Comparison of ENCODE assay signal across 8 cellular contexts in genomic region chr2:68721482-68722071, GRCh38. TPM values are rescaled to one million over a fixed set of nuclear protein-coding genes. Genes with fewer than 3 reads are reported as not detected.
DNase-seq lines count a peak whose midpoint lies in the region; ATAC-seq and TF ChIP-seq lines count a peak whose summit lies in the region.

No MANE protein-coding gene starts in this region.

- TF ChIP-seq CTCF in MM.1S (IDR thresholded peaks at IDR 0.05; ENCODE audit: low read length) = no peak
- TF ChIP-seq CTCF in gastroesophageal sphincter (IDR thresholded peaks at IDR 0.05) = no peak

- 52 to 65% methylated on average over 2 to 4 of the region's 7 CpGs for WGBS in gastroesophageal sphincter (ENCODE audit: low coverage in 1 of 2), 2 donors

- peak overlapping the region; percentile 82 for H3K27ac ChIP-seq in MM.1S (ENCODE audit: low read length)
- H3K27ac ChIP-seq in gastroesophageal sphincter = no peak overlapping the region

- ATAC-seq in GM18505 (IDR thresholded peaks at IDR 0.05; ENCODE audit: unreplicated experiment) (peak; percentile 67), GM21786 (IDR thresholded peaks at IDR 0.05; ENCODE audit: unreplicated experiment) (peak; percentile 71), gastroesophageal sphincter (no peak)

- H3K4me3 ChIP-seq in MM.1S (ENCODE audit: low read length) (peak overlapping the region; percentile 3; the same call in 1 of the 2 replicates), gastroesophageal sphincter (no peak overlapping the region)

- TF ChIP-seq EP300 in gastroesophageal sphincter (IDR thresholded peaks at IDR 0.05) = no peak

- H3K9me3 ChIP-seq in MM.1S (replicated peaks; ENCODE audit: insufficient read depth, low read length) (no peaks in the 10 kb centered on the region), gastroesophageal sphincter (no peaks in the 10 kb centered on the region)

- no peaks in the 10 kb centered on the region for H3K9me2 ChIP-seq in MM.1S (replicated peaks; ENCODE audit: insufficient read depth, low read length)

- H4K20me1 ChIP-seq in MM.1S (ENCODE audit: insufficient read depth, low read length) = no peaks in the 10 kb centered on the region

- TF ChIP-seq POLR2A in GM18505 (IDR thresholded peaks at IDR 0.05; ENCODE audit: borderline replicate concordance, extremely low read depth, insufficient read depth, insufficient read length) = peak; percentile 21
- TF ChIP-seq POLR2A in gastroesophageal sphincter (IDR thresholded peaks at IDR 0.05) = no peak

- H3K9ac ChIP-seq in MM.1S (ENCODE audit: low read length) = peak overlapping the region; percentile 31; the same call in 1 of the 2 replicates

- peaks cover 44% of the 10 kb centered on the region for H3K4me1 ChIP-seq in MM.1S (ENCODE audit: low read length)
- no peaks in the 10 kb centered on the region for H3K4me1 ChIP-seq in gastroesophageal sphincter

- peaks cover 22% of the 10 kb centered on the region for H3F3A ChIP-seq in MM.1S (ENCODE audit: insufficient read depth, low read length)

- H2AFZ ChIP-seq in MM.1S (ENCODE audit: low read length) = peak overlapping the region; percentile 8

- H3K36me3 ChIP-seq in MM.1S (replicated peaks; ENCODE audit: insufficient read depth, low read length) (no peaks in the 10 kb centered on the region), gastroesophageal sphincter (no peaks in the 10 kb centered on the region)

- peak overlapping the region; percentile 59 for H3K4me2 ChIP-seq in MM.1S (ENCODE audit: low read depth, low read length)

- peak; percentile 78 for DNase-seq in MM.1S
- peak; percentile 34 for DNase-seq in germinal center (ENCODE audit: low spot score)
- DNase-seq in iPS-NIHi7 (ENCODE audit: extremely low spot score) = no peak
- no peak for DNase-seq in NOMO-1 treated with DMSO at 0.1 percent for 48 hours (lab: John Stamatoyannopoulos, UW; ENCODE audit: unreplicated experiment)
- DNase-seq in NCI-H1694 (lab: John Stamatoyannopoulos, UW) = no peak

- H3K27me3 ChIP-seq in MM.1S (replicated peaks; ENCODE audit: insufficient read depth, low read length) = no peaks in the 10 kb centered on the region
- peaks cover 4% of the 10 kb centered on the region for H3K27me3 ChIP-seq in gastroesophageal sphincter

- H3K79me2 ChIP-seq in MM.1S (ENCODE audit: low read length) = no peaks in the 10 kb centered on the region

RNA-seq across cellular contexts. Expression of gene ARHGAP25, which starts 13.0 kb away (rescaled TPM):
- 1 to 10 TPM; 2.2 to 7.3 (median 4.4) TPM for total RNA-seq in gastroesophageal sphincter

Comparison
In these comparisons a context has a peak if more than half of its experiments do, and no peak if none do; other contexts are left out.
1. DNase-seq: peak in MM.1S (single experiment) and germinal center (single experiment); none in iPS-NIHi7 (single experiment), NOMO-1 treated with DMSO at 0.1 percent for 48 hours (single experiment) and NCI-H1694 (single experiment).